ENCODE assay signal across 10 cellular contexts in the genomic region with DNA sequence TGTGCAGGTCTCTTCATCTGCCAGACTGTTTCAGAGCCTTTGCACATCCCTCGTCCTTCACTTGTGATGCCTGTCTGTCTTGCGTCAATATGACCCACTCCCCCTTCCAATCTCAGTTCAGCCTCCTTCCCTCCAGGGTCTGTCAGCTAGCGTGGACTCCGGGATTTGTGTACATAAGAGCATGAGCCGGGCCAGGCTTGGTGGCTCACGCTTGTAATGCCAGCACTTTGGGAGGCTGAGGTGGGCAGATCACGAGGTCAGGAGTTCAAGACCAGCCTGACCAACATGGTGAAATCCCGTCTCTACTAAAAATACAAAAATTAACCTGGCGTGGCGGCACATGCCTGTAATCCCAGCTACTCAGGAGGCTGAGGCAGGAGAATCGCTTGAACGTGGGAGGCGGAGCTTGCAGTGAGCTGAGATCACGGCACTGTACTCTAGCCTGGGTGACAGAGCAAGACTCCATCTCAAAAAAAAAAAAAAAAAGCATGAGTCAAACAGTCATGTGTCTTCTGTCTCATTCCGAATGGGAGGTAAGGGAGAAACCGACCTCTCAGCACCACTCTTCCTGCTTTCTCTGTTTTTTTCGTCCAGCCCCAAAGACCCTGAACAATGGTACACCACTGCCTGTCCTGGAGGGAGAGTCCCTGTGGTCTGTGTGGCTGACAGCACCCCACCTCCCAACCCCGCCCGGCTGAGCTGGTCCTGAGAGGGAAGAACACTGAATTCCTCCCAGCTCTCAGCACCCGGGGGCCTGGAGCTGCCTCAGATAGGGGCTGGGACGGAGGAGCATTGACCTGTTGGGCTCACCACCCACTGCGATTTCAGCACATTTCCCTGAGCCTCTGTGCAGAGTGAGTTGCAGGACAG.
DNase-seq lines count a peak whose midpoint lies in the region; ATAC-seq and TF ChIP-seq lines count a peak whose summit lies in the region.
"Had no signal": no experiment of that assay in that cellular context is flagged by ENCODE, and none has a peak within 500 bp of the region (broad histone marks: within the 10 kb centered on the region; RNA-seq: fewer than 3 reads in every experiment).

No MANE protein-coding gene starts in this region.

- no peak for ATAC-seq in HG03135 (IDR thresholded peaks at IDR 0.05; ENCODE audit: unreplicated experiment)

- no peaks in the 10 kb centered on the region for H3K27me3 ChIP-seq in duodenal mucosa (ENCODE audit: control insufficient read depth in 1 of 2, insufficient read depth in 2 of 2, low read length in 2 of 2)

- no peak overlapping the region for H3K9ac ChIP-seq in duodenal mucosa (ENCODE audit: low read depth in 1 of 2, low read length in 2 of 2)

- no peaks in the 10 kb centered on the region for H3K4me1 ChIP-seq in duodenal mucosa (ENCODE audit: control insufficient read depth in 1 of 2, insufficient read depth in 2 of 2, low read length in 2 of 2)

- H3K27ac ChIP-seq in duodenal mucosa (ENCODE audit: low read depth, low read length): peak overlapping the region; percentile 3

- TF ChIP-seq CTCF in retinal pigment epithelial cell (conservative IDR thresholded peaks at IDR 0.05; ENCODE audit: low read depth, low read length): no peak

- DNase-seq in ELF-1 (ENCODE audit: low read depth, low spot score) (peak; percentile 28), MV-4-11 (lab: John Stamatoyannopoulos, UW) (peak; percentile 48), retinal pigment epithelial cell (ENCODE audit: low read depth) (no peak)
- DNase-seq in stimulated activated CD4-positive, alpha-beta T cell treated with anti-CD3 and anti-CD28 coated beads, Interleukin-2, amount 100 ng/mL, for 48 hours: no peak
- DNase-seq in effector CD8-positive, alpha-beta T cell (lab: John Stamatoyannopoulos, UW): no peak
- DNase-seq: endodermal cell; NCI-H1436; NK-92 treated with Interleukin-12 subunit alpha and Interleukin-12 subunit beta, amount 100 ng/mL, for 24 hours had no signal

- H3K9me3 ChIP-seq in duodenal mucosa (ENCODE audit: control insufficient read depth in 1 of 2, low read length in 2 of 2): no peaks in the 10 kb centered on the region

- H3K36me3 ChIP-seq in duodenal mucosa (ENCODE audit: control insufficient read depth in 1 of 2, insufficient read depth in 2 of 2, low read length in 2 of 2): no peaks in the 10 kb centered on the region

- H3K4me3 ChIP-seq in duodenal mucosa (ENCODE audit: low read depth in 1 of 2, low read length in 2 of 2) (no peak overlapping the region), retinal pigment epithelial cell (ENCODE audit: low read length) (peak overlapping the region; percentile 6)

Comparison
In these comparisons a context has a peak if more than half of its experiments do, and no peak if none do; other contexts are left out.
1. DNase-seq: peak in ELF-1 (single experiment) and MV-4-11 (single experiment); none in retinal pigment epithelial cell (single experiment), stimulated activated CD4-positive, alpha-beta T cell treated with anti-CD3 and anti-CD28 coated beads, Interleukin-2, amount 100 ng/mL, for 48 hours (0 of 2) and effector CD8-positive, alpha-beta T cell (single experiment).